In genomic region chr5:16064135-16064893, GRCh38 we compare ENCODE assay signal across 27 cellular contexts.
"Had no signal": no experiment of that assay in that cellular context is flagged by ENCODE, and none has a peak within 500 bp of the region (broad histone marks: within the 10 kb centered on the region; RNA-seq: fewer than 3 reads in every experiment).

No MANE protein-coding gene starts in this region.

- FAIRE-seq: bronchial epithelial cell had no signal

- H3K9me3 ChIP-seq: ascending aorta, body of pancreas, SJSA1 had no signal

- DNase-seq: activated B cell treated with CpG ODN at 0.5 μM for 24 hours; activated CD4-positive, alpha-beta T cell treated with anti-CD3 and anti-CD28 coated beads for 1 hour; activated CD4-positive, alpha-beta T cell treated with anti-CD3 and anti-CD28 coated beads, Interleukin-2, amount 10 ng/mL, durations not matched to agents 24 days and 14 days; activated CD4-positive, alpha-beta T cell treated with anti-CD3 and anti-CD28 coated beads, Interleukin-2, amount 50 U/mL, for 48 hours; activated CD8-positive, alpha-beta memory T cell treated with anti-CD3 and anti-CD28 coated beads for 24 hours; activated effector memory CD4-positive, alpha-beta T cell treated with anti-CD3 and anti-CD28 coated beads, Interleukin-2, amount 50 U/mL, for 16 hours; activated naive CD4-positive, alpha-beta T cell treated with Interleukin-2 at 50 U/mL for 16 hours; activated naive CD8-positive, alpha-beta T cell treated with anti-CD3 and anti-CD28 coated beads, Interleukin-2, amount 50 U/mL, for 24 hours; activated T-cell treated with anti-CD3 and anti-CD28 coated beads, Interleukin-2, amount 50 U/mL, for 4 hours; amniotic stem cell; body of pancreas; IMR-90; Kasumi-1; KBM-7; NCI-H1048; NCI-H1417; NCI-H1930; NCI-H345; NCI-H510A treated with DMSO at 0.1 percent for 48 hours; RPMI8226; SHP77; T-helper 17 cell; T-helper 9 cell had no signal

- H3K27ac ChIP-seq: ascending aorta, body of pancreas, SJSA1 had no signal

- H3K36me3 ChIP-seq: ascending aorta, SJSA1 had no signal

- H3K4me3 ChIP-seq: ascending aorta, body of pancreas, SJSA1 had no signal

- H3K4me1 ChIP-seq: ascending aorta, body of pancreas, SJSA1 had no signal

- H3K27me3 ChIP-seq: ascending aorta, body of pancreas, SJSA1 had no signal

- ATAC-seq: activated naive CD4-positive, alpha-beta T cell treated with anti-CD3 and anti-CD28 coated beads, Interleukin-2, amount 50 U/mL, for 72 hours; activated naive CD8-positive, alpha-beta T cell treated with anti-CD3 and anti-CD28 coated beads, Interleukin-2, amount 50 U/mL, for 24 hours; activated T-cell treated with anti-CD3 and anti-CD28 coated beads, Interleukin-2, amount 50 U/mL, for 4 hours; body of pancreas; T-helper 17 cell had no signal
